ENCODE assay signal across 20 cellular contexts in genomic region chr3:25462495-25462894, GRCh38. TPM values are rescaled to one million over a fixed set of nuclear protein-coding genes. Genes with fewer than 3 reads are reported as not detected.
A peak's percentile ranks its signal among the peaks of the same experiment; 100 is the strongest.
DNase-seq lines count a peak whose midpoint lies in the region; ATAC-seq, FAIRE-seq and TF ChIP-seq lines count a peak whose summit lies in the region.
"Had no signal": no experiment of that assay in that cellular context is flagged by ENCODE, and none has a peak within 500 bp of the region (broad histone marks: within the 10 kb centered on the region; RNA-seq: fewer than 3 reads in every experiment).

No MANE protein-coding gene starts in this region.

- H3K4me1 Mint-ChIP-seq in immature natural killer cell: peaks cover 40 to 55% of the 10 kb centered on the region in 2 donors
- H3K4me1 Mint-ChIP-seq: CD4-positive, CD25-positive, alpha-beta regulatory T cell; GM23338 had no signal

- no peak overlapping the region for H3K14ac ChIP-seq in IMR-90 (replicated peaks; ENCODE audit: low read depth, low read length)
- peak overlapping the region; percentile 35 for H3K14ac ChIP-seq in trophoblast cell (ENCODE audit: low read length)

- TF ChIP-seq CTCF in IMR-90 (conservative IDR thresholded peaks at IDR 0.05; ENCODE audit: low read depth, low read length) (no peak), bronchial epithelial cell (IDR thresholded peaks at IDR 0.05; ENCODE audit: insufficient read depth, low read length, severe bottlenecking) (no peak), left lung (IDR thresholded peaks at IDR 0.05) (no peak)

- H2AK5ac ChIP-seq in IMR-90 (ENCODE audit: low read depth, low read length): no peak overlapping the region
- peak overlapping the region; percentile 30 for H2AK5ac ChIP-seq in trophoblast cell (ENCODE audit: low read length)

- no peaks in the 10 kb centered on the region for H4K20me1 ChIP-seq in IMR-90 (ENCODE audit: insufficient read depth, low read length)

- peaks cover 0 to 6% (median 2%) of the 10 kb centered on the region in 3 donors for H3K27me3 Mint-ChIP-seq in immature natural killer cell (ENCODE audit: low read depth in 3 of 3)
- H3K27me3 Mint-ChIP-seq: CD4-positive, CD25-positive, alpha-beta regulatory T cell had no signal

- no peak overlapping the region for H4K12ac ChIP-seq in trophoblast cell (ENCODE audit: low read depth, low read length)

- H2BK20ac ChIP-seq in IMR-90 (ENCODE audit: low read depth, low read length): no peak overlapping the region

- no peak overlapping the region for H3K23ac ChIP-seq in IMR-90 (ENCODE audit: low read depth, low read length)
- H3K23ac ChIP-seq in trophoblast cell (ENCODE audit: low read length): no peak overlapping the region

- no peaks in the 10 kb centered on the region for H3K79me1 ChIP-seq in IMR-90 (ENCODE audit: low read depth in 1 of 2, low read length in 2 of 2)
- peaks cover 3% of the 10 kb centered on the region for H3K79me1 ChIP-seq in trophoblast cell (ENCODE audit: low read length)

- H3K9ac ChIP-seq in IMR-90 (ENCODE audit: low read depth, low read length) (no peak overlapping the region), trophoblast cell (ENCODE audit: low read length) (no peak overlapping the region)

- no peaks in the 10 kb centered on the region for H3K27me3 ChIP-seq in IMR-90 (ENCODE audit: control insufficient read depth, insufficient read depth, low read length)
- H3K27me3 ChIP-seq in bronchial epithelial cell (ENCODE audit: control insufficient read depth, insufficient read depth, low read length): no peaks in the 10 kb centered on the region
- H3K27me3 ChIP-seq in trophoblast cell (ENCODE audit: insufficient read depth, low read length): no peaks in the 10 kb centered on the region
- no peaks in the 10 kb centered on the region for H3K27me3 ChIP-seq in left lung
- H3K27me3 ChIP-seq: BE2C had no signal

- ATAC-seq in IMR-90 (ENCODE audit: low read depth) (peak; percentile 27; the same call in 1 of the 2 replicates), left lung (no peak)
- ATAC-seq: GM23338 had no signal

- H3K18ac ChIP-seq in IMR-90 (ENCODE audit: low read depth, low read length) (no peak overlapping the region), trophoblast cell (ENCODE audit: low read length) (peak overlapping the region; percentile 21)

- H2BK15ac ChIP-seq in IMR-90 (ENCODE audit: low read depth, low read length): no peak overlapping the region

- no peaks in the 10 kb centered on the region for H3K9me3 Mint-ChIP-seq in immature natural killer cell
- H3K9me3 Mint-ChIP-seq: GM23338 had no signal

- BruUV-seq in IMR-90 (replicated peaks; lab: Mats Ljungman, UMichigan): no TSS peak

- in situ Hi-C loops in IMR-90 (cut with MboI; ENCODE audit: low sequenced_read_pairs): no loop called here

- H3K36me3 ChIP-seq in IMR-90 (ENCODE audit: control insufficient read depth, insufficient read depth, low read length) (no peaks in the 10 kb centered on the region), bronchial epithelial cell (ENCODE audit: control insufficient read depth, insufficient read depth, low read length) (no peaks in the 10 kb centered on the region), trophoblast cell (ENCODE audit: control insufficient read depth in 1 of 2, insufficient read depth in 2 of 2, low read length in 2 of 2) (peaks cover 0 to 2% of the 10 kb centered on the region in 2 experiments), left lung (no peaks in the 10 kb centered on the region)
- H3K36me3 ChIP-seq: BE2C, SJCRH30 had no signal

- H4K91ac ChIP-seq in IMR-90 (ENCODE audit: insufficient read depth, low read depth, low read length) (no peak overlapping the region), trophoblast cell (ENCODE audit: low read depth, low read length) (peak overlapping the region; percentile 20)

- H3K56ac ChIP-seq in IMR-90 (ENCODE audit: extremely low read depth, insufficient read depth, low read length): no peak overlapping the region

- H3K9me3 ChIP-seq in IMR-90 (ENCODE audit: control insufficient read depth, insufficient read depth, low read length) (no peaks in the 10 kb centered on the region), trophoblast cell (ENCODE audit: insufficient read depth, low read depth, low read length) (no peaks in the 10 kb centered on the region), left lung (no peaks in the 10 kb centered on the region)
- H3K9me3 ChIP-seq: BE2C had no signal

- TF ChIP-seq POLR2A in IMR-90 (IDR thresholded peaks at IDR 0.05; ENCODE audit: low read depth, low read length): no peak

- H4K5ac ChIP-seq in IMR-90 (ENCODE audit: low read depth, low read length): no peak overlapping the region

- H3K79me2 ChIP-seq in trophoblast cell (ENCODE audit: control insufficient read depth, insufficient read depth, low read length, poor library complexity): no peaks in the 10 kb centered on the region

- H3K4ac ChIP-seq in IMR-90 (ENCODE audit: low read depth, low read length) (no peak overlapping the region), trophoblast cell (ENCODE audit: low read depth, low read length) (no peak overlapping the region)

- H2AK9ac ChIP-seq in IMR-90 (replicated peaks; ENCODE audit: low read depth, low read length, poor library complexity): no peak overlapping the region

- no peak for TF ChIP-seq RAD21 in IMR-90 (IDR thresholded peaks at IDR 0.05; ENCODE audit: low read length)

- H2BK120ac ChIP-seq in IMR-90 (ENCODE audit: low read depth, low read length) (no peak overlapping the region), trophoblast cell (ENCODE audit: insufficient read depth, low read length, poor library complexity) (peak overlapping the region; percentile 36)

- dilution Hi-C loops in IMR-90 (cut with HindIII; ENCODE audit: low sequenced_read_pairs, unreplicated experiment): no loop called here

- peak; percentile 36 for FAIRE-seq in bronchial epithelial cell (lab: Jason Lieb, UNC)
- FAIRE-seq: A204.1, GM19239 had no signal

- intact Hi-C loops in IMR-90 (cut with micrococcal nuclease): no loop called here
- intact Hi-C loops in left lung (cut with DNase I): no loop called here

- H3K27ac ChIP-seq in IMR-90 (ENCODE audit: insufficient read depth, low read length) (no peak overlapping the region), trophoblast cell (ENCODE audit: low read depth, low read length) (no peak overlapping the region), left lung (no peak overlapping the region)
- H3K27ac ChIP-seq: SJCRH30 had no signal

- H2BK12ac ChIP-seq in trophoblast cell (ENCODE audit: low read length): peak overlapping the region; percentile 52

- H3K4me3 Mint-ChIP-seq in immature natural killer cell: peak overlapping the region in 3 of 5 donors; percentile 4 to 33 (median 15)
- H3K4me3 Mint-ChIP-seq: CD4-positive, CD25-positive, alpha-beta regulatory T cell; GM23338 had no signal

- no CpG with 5 or more reads among the region's 1 CpG for WGBS in IMR-90 (ENCODE audit: extremely low coverage in 2 of 2, insufficient read length in 1 of 2), 2 experiments
- WGBS in trophoblast cell (ENCODE audit: extremely low coverage, insufficient coverage, insufficient read length): no CpG with 5 or more reads among the region's 1 CpG

- H3K4me1 ChIP-seq in IMR-90 (ENCODE audit: control insufficient read depth, insufficient read depth, low read length) (peaks cover 2% of the 10 kb centered on the region; the same call in 1 of the 2 replicates), trophoblast cell (ENCODE audit: control insufficient read depth in 1 of 2, insufficient read depth in 2 of 2, low read length in 2 of 2) (peaks cover 0 to 4% of the 10 kb centered on the region in 2 experiments), left lung (no peaks in the 10 kb centered on the region)
- H3K4me1 ChIP-seq: BE2C, SJCRH30 had no signal

- H3K9me1 ChIP-seq in IMR-90 (ENCODE audit: insufficient read depth, low read length): no peaks in the 10 kb centered on the region

- H2AFZ ChIP-seq in IMR-90 (replicated peaks; ENCODE audit: low read length, poor library complexity): no peak overlapping the region
- no peak overlapping the region for H2AFZ ChIP-seq in trophoblast cell (ENCODE audit: insufficient read depth, low read length, poor library complexity)
- H2AFZ ChIP-seq: GM23338 had no signal

- H3K4me3 ChIP-seq in IMR-90 (ENCODE audit: insufficient read depth, low read depth, low read length): no peak overlapping the region
- no peak overlapping the region for H3K4me3 ChIP-seq in bronchial epithelial cell (ENCODE audit: low read depth, low read length)
- H3K4me3 ChIP-seq in trophoblast cell (ENCODE audit: low read depth, low read length): no peak overlapping the region
- H3K4me3 ChIP-seq in left lung: no peak overlapping the region
- H3K4me3 ChIP-seq: GM23338, SJCRH30 had no signal

- H3K36me3 Mint-ChIP-seq in immature natural killer cell: no peaks in the 10 kb centered on the region
- H3K36me3 Mint-ChIP-seq: CD4-positive, CD25-positive, alpha-beta regulatory T cell had no signal

- DNase-seq in IMR-90 (no peak), bronchial epithelial cell (ENCODE audit: low read depth) (no peak), immature natural killer cell (no peak), trophoblast cell (no peak), DMS153 treated with DMSO at 0.1 percent for 48 hours (lab: John Stamatoyannopoulos, UW; ENCODE audit: unreplicated experiment) (no peak), NCI-H1436 (lab: John Stamatoyannopoulos, UW) (no peak), left lung (no peak)
- DNase-seq: BE2C; CD4-positive, CD25-positive, alpha-beta regulatory T cell; COR-L47; GDM1; HCEC 1CT; NCI-H1105 treated with DMSO at 0.1 percent for 48 hours; NCI-H187; NCI-H226; NCI-H524 treated with DMSO at 0.1 percent for 48 hours; SJCRH30 had no signal

- peak overlapping the region; percentile 80 to 97 (median 89) for H3K27ac Mint-ChIP-seq in immature natural killer cell
- H3K27ac Mint-ChIP-seq: GM23338 had no signal

- H2BK5ac ChIP-seq in IMR-90 (ENCODE audit: low read depth, low read length, poor library complexity, severe bottlenecking): no peak overlapping the region
- H2BK5ac ChIP-seq in trophoblast cell (ENCODE audit: low read depth, low read length, poor library complexity): no peak overlapping the region

- POLR2A ChIA-PET in IMR-90 (lab: Charles Lee; ENCODE audit: unreplicated experiment): no interaction called here

- CTCF ChIA-PET in IMR-90 (lab: Yijun Ruan, JAX): interaction anchor here (0.5 kb wide), 1 partner anchor 649 kb away, joined by 7 read pairs; no protein-coding TSS in a partner anchor

- H3K4me2 ChIP-seq in IMR-90 (ENCODE audit: low read depth, low read length) (no peak overlapping the region), trophoblast cell (ENCODE audit: low read length) (no peak overlapping the region)
- H3K4me2 ChIP-seq: GM23338 had no signal

- no peak overlapping the region for H4K8ac ChIP-seq in IMR-90 (ENCODE audit: low read depth in 2 of 2, low read length in 2 of 2)
- peak overlapping the region; percentile 4 for H4K8ac ChIP-seq in trophoblast cell (ENCODE audit: low read depth, low read length)

TF ChIP-seq in IMR-90, 13 proteins besides CTCF, POLR2A, EP300 and RAD21 (continues in another document):
- no peak for TF ChIP-seq NFE2L2 (IDR thresholded peaks at IDR 0.05; ENCODE audit: low read depth, low read length)

RNA-seq across cellular contexts. Expression of gene RARB, which starts 34.4 kb away (rescaled TPM):
- total RNA-seq in IMR-90 (2012; rRNA removed) (1.4 TPM in 2 replicates), bronchial epithelial cell (0.13 and 0.26 TPM in 2 replicates), left lung (1 to 10 TPM; 4.1 to 8.1 TPM)
- polyA plus RNA-seq in IMR-90 (2012; rRNA removed) (0.52 and 0.53 TPM in 2 replicates), immature natural killer cell (under 1 TPM in 2 of 3 donors, not detected in 1; 0.19 to 0.61 TPM)
- 0.14 and 0.45 TPM in 2 replicates for polyA plus RNA-seq in IMR-90 (2012; cell fraction: cytosol; rRNA removed)
- polyA plus RNA-seq in IMR-90 (2012; cell fraction: nucleus; rRNA removed; ENCODE audit: low replicate concordance): 0.10 and 0.48 TPM in 2 replicates
- polyA plus RNA-seq in trophoblast cell (2013): 7.2 and 7.4 TPM in 2 replicates
- total RNA-seq: CD4-positive, CD25-positive, alpha-beta regulatory T cell had no signal
